Comparison of ENCODE assay signal across 1 cellular context in the genomic region with DNA sequence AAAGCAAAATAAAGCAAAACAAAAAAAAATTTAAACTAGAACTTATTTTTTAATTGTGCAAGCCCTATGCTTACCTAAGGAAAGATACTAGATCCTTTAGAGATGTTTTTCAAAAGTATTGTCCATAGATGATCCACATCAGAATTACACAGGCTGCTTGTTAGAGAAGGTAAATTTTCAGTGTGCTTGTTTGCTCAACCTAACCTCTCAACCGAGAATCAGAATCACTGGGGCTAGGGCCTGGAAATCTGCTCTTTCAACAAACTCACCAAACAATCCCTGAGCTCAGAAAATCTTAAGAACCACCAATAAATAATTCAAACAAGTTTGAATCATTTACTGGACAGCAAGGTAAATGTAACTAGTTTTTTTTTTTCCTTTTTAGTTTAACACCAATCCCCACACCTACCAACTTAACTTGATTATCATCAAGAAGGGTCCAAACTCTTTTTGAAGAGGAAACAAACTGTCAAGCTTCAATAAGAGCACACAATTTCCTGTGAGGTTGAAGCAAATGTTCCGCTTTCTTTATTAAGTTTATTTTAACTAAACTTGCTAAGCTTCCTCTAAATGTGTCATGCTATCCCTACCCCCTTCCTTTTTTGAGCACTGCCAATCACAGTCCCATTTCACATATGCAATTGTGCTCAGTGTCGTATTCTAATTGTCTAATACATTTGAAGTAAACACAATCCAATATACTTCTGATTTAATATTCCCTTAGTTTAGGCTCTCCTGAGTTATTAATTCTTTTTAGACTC.
TF ChIP-seq lines count a peak whose summit lies in the region.

No MANE protein-coding gene starts in this region.

TF ChIP-seq in GM12878, 131 proteins besides CTCF, POLR2A, EP300 and RAD21:
- peak; percentile 51 for TF ChIP-seq ATF2 (IDR thresholded peaks at IDR 0.05; ENCODE audit: low read length)
- TF ChIP-seq FOXM1 (IDR thresholded peaks at IDR 0.05; ENCODE audit: low read depth, low read length): no peak
- TF ChIP-seq LARP7 (IDR thresholded peaks at IDR 0.05): no peak
- TF ChIP-seq SP1 (IDR thresholded peaks at IDR 0.05; ENCODE audit: low read depth, low read length): no peak
- TF ChIP-seq, protein P1, sequence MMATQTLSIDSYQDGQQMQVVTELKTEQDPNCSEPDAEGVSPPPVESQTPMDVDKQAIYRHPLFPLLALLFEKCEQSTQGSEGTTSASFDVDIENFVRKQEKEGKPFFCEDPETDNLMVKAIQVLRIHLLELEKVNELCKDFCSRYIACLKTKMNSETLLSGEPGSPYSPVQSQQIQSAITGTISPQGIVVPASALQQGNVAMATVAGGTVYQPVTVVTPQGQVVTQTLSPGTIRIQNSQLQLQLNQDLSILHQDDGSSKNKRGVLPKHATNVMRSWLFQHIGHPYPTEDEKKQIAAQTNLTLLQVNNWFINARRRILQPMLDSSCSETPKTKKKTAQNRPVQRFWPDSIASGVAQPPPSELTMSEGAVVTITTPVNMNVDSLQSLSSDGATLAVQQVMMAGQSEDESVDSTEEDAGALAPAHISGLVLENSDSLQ (IDR thresholded peaks at IDR 0.05): peak; percentile 90
- TF ChIP-seq IKZF1 (conservative IDR thresholded peaks at IDR 0.05): no peak
- TF ChIP-seq ZNF207 (IDR thresholded peaks at IDR 0.05; ENCODE audit: borderline replicate concordance): no peak
- no peak for TF ChIP-seq RELA (IDR thresholded peaks at IDR 0.05; ENCODE audit: borderline replicate concordance, partially characterized antibody)
- TF ChIP-seq SIX5 (IDR thresholded peaks at IDR 0.05; ENCODE audit: low read depth, low read length, severe bottlenecking): no peak
- TF ChIP-seq MEF2A (IDR thresholded peaks at IDR 0.05; ENCODE audit: insufficient read depth, low read depth, low read length): 0 out of 2 replicates have a peak, but pooled peaks have one; percentile 14
- TF ChIP-seq, protein P2, sequence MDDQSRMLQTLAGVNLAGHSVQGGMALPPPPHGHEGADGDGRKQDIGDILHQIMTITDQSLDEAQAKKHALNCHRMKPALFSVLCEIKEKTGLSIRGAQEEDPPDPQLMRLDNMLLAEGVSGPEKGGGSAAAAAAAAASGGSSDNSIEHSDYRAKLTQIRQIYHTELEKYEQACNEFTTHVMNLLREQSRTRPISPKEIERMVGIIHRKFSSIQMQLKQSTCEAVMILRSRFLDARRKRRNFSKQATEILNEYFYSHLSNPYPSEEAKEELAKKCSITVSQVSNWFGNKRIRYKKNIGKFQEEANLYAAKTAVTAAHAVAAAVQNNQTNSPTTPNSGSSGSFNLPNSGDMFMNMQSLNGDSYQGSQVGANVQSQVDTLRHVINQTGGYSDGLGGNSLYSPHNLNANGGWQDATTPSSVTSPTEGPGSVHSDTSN (IDR thresholded peaks at IDR 0.05; ENCODE audit: insufficient replicate concordance, low read depth, low read length): peak; percentile 38
- no peak for TF ChIP-seq EGR1 (IDR thresholded peaks at IDR 0.05; ENCODE audit: borderline replicate concordance in 1 of 2, low read depth in 2 of 2, low read length in 2 of 2)
- TF ChIP-seq MYB (IDR thresholded peaks at IDR 0.05; ENCODE audit: borderline replicate concordance, low read depth, low read length): no peak
- TF ChIP-seq FOS (IDR thresholded peaks at IDR 0.05; ENCODE audit: borderline replicate concordance, extremely low read depth, insufficient read length): no peak
TF ChIP-seq in GM12878: peak in this region for 4.
